Comparison of ENCODE assay signal across 23 cellular contexts in genomic region chr14:39364509-39364908, GRCh38.
DNase-seq lines count a peak whose midpoint lies in the region; ATAC-seq, FAIRE-seq and TF ChIP-seq lines count a peak whose summit lies in the region.
"Had no signal": no experiment of that assay in that cellular context is flagged by ENCODE, and none has a peak within 500 bp of the region (broad histone marks: within the 10 kb centered on the region; RNA-seq: fewer than 3 reads in every experiment).

No MANE protein-coding gene starts in this region.

- H3K9ac ChIP-seq in HepG2 (ENCODE audit: insufficient read depth, low read depth, low read length): no peak overlapping the region
- no peak overlapping the region for H3K9ac ChIP-seq in astrocyte (ENCODE audit: low read length)
- H3K9ac ChIP-seq: BLaER1 had no signal

- DNase-seq in HepG2 (ENCODE audit: low spot score) (no peak), right lobe of liver (no peak), astrocyte (ENCODE audit: low read depth) (no peak)
- no peak for DNase-seq in CD4-positive, alpha-beta memory T cell
- DNase-seq: 8988T; ACHN; BE2C; C1 segment of cervical spinal cord; Caco-2; Calu3; CD4-positive, CD25-positive, alpha-beta regulatory T cell; CD8-positive, alpha-beta T cell; DMS79 treated with DMSO at 0.1 percent for 48 hours; GF-D8 had no signal

- POLR2A ChIA-PET in HepG2 (lab: Yijun Ruan, JAX): no interaction called here
- POLR2A ChIA-PET in CD4-positive, alpha-beta memory T cell (lab: Charles Lee; ENCODE audit: partially characterized antibody): no interaction called here

- TF ChIP-seq RAD21 in HepG2 (CRISPR knock-in tag; IDR thresholded peaks at IDR 0.05): no peak

- H3K27me3 ChIP-seq in HepG2 (ENCODE audit: control insufficient read depth in 1 of 2, insufficient read depth in 2 of 2, low read length in 2 of 2) (no peaks in the 10 kb centered on the region), right lobe of liver (no peaks in the 10 kb centered on the region), astrocyte (ENCODE audit: insufficient read depth, low read length) (no peaks in the 10 kb centered on the region)
- H3K27me3 ChIP-seq in CD4-positive, alpha-beta memory T cell (ENCODE audit: insufficient read depth, low read length): no peaks in the 10 kb centered on the region
- H3K27me3 ChIP-seq: BE2C, BLaER1 had no signal

- intact Hi-C loops in HepG2 (cut with micrococcal nuclease; ENCODE audit: unreplicated experiment) (no loop called here), right lobe of liver (cut with DNase I) (no loop called here)
- intact Hi-C loops in CD4-positive, alpha-beta memory T cell (cut with micrococcal nuclease): no loop called here

- no peaks in the 10 kb centered on the region for H3K27me3 Mint-ChIP-seq in astrocyte (ENCODE audit: low read depth, unreplicated experiment)
- H3K27me3 Mint-ChIP-seq in CD4-positive, alpha-beta memory T cell: no peaks in the 10 kb centered on the region

- ATAC-seq in HepG2: no peak
- no peak for ATAC-seq in right lobe of liver
- ATAC-seq in GM21528 (IDR thresholded peaks at IDR 0.05; ENCODE audit: low FRiP score, unreplicated experiment): no peak
- ATAC-seq: CD8-positive, alpha-beta T cell had no signal

- in situ Hi-C loops in HepG2 (cut with HindIII; ENCODE audit: extremely low pct_ligation_motif_present, low pct_unique_long_range_greater_than_20kb): no loop called here

- peaks cover 8 to 11% of the 10 kb centered on the region in 2 experiments for H3K36me3 ChIP-seq in HepG2 (replicated peaks in 1 of 2; ENCODE audit: control insufficient read depth in 1 of 2, insufficient read depth in 2 of 2, low read length in 2 of 2)
- peaks cover 0 to 1% (median 0%) of the 10 kb centered on the region in 4 donors for H3K36me3 ChIP-seq in right lobe of liver
- no peaks in the 10 kb centered on the region for H3K36me3 ChIP-seq in astrocyte (ENCODE audit: insufficient read depth, low read length)
- H3K36me3 ChIP-seq in CD4-positive, alpha-beta memory T cell (ENCODE audit: insufficient read depth, low read length): no peaks in the 10 kb centered on the region
- H3K36me3 ChIP-seq: BE2C had no signal

- H3K9me3 ChIP-seq in HepG2 (ENCODE audit: low read length): peaks cover 7% of the 10 kb centered on the region; the same call in 1 of the 2 replicates
- no peaks in the 10 kb centered on the region for H3K9me3 ChIP-seq in right lobe of liver
- H3K9me3 ChIP-seq in astrocyte (ENCODE audit: insufficient read depth, low read depth, low read length): no peaks in the 10 kb centered on the region
- no peaks in the 10 kb centered on the region for H3K9me3 ChIP-seq in CD4-positive, alpha-beta memory T cell (ENCODE audit: control insufficient read depth in 1 of 2, low read length in 2 of 2)
- H3K9me3 ChIP-seq: BE2C, Caco-2 had no signal

- H3K79me2 ChIP-seq in HepG2 (ENCODE audit: insufficient read depth, low read length) (peaks cover 12% of the 10 kb centered on the region), astrocyte (ENCODE audit: insufficient read depth, low read length) (peaks cover 23% of the 10 kb centered on the region)

- H2AFZ ChIP-seq in HepG2 (ENCODE audit: low read length) (no peak overlapping the region), astrocyte (ENCODE audit: low read depth, low read length) (no peak overlapping the region)

- peaks cover 14% of the 10 kb centered on the region; the same call in 1 of the 2 replicates for H4K20me1 ChIP-seq in HepG2 (ENCODE audit: insufficient read depth, low read length)
- peaks cover 33% of the 10 kb centered on the region for H4K20me1 ChIP-seq in astrocyte (ENCODE audit: insufficient read depth, low read length)

- H3K4me1 ChIP-seq in HepG2 (ENCODE audit: insufficient read depth, low read length) (peaks cover 12% of the 10 kb centered on the region; the same call in 1 of the 2 replicates), right lobe of liver (no peaks in the 10 kb centered on the region), astrocyte (ENCODE audit: insufficient read depth, low read length) (peaks cover 3% of the 10 kb centered on the region)
- no peaks in the 10 kb centered on the region for H3K4me1 ChIP-seq in CD4-positive, alpha-beta memory T cell (ENCODE audit: insufficient read depth, low read length)
- H3K4me1 ChIP-seq: BLaER1, Caco-2 had no signal

- H3K4me1 Mint-ChIP-seq in astrocyte (ENCODE audit: low read depth, unreplicated experiment): peaks cover 18% of the 10 kb centered on the region
- H3K4me1 Mint-ChIP-seq in CD4-positive, alpha-beta memory T cell: peaks cover 0 to 26% (median 11%) of the 10 kb centered on the region in 4 donors
- H3K4me1 Mint-ChIP-seq: CD14-positive monocyte had no signal

- BruUV-seq in HepG2 (replicated peaks; lab: Mats Ljungman, UMichigan): no TSS peak

- TF ChIP-seq CTCF in HepG2 (CRISPR knock-in tag; IDR thresholded peaks at IDR 0.05) (no peak), right lobe of liver (IDR thresholded peaks at IDR 0.05) (no peak), astrocyte (IDR thresholded peaks at IDR 0.05; ENCODE audit: insufficient read depth, low read depth, low read length) (no peak)

- WGBS in HepG2 (ENCODE audit: low lambda C conversion rate): 95% methylated on average over 1 of the region's 1 CpG
- WGBS in right lobe of liver (ENCODE audit: insufficient coverage, low coverage, low lambda C conversion rate, missing lambda C conversion rate): 100% methylated on average over 1 of the region's 1 CpG

- H3K4me3 ChIP-seq in HepG2 (replicated peaks in 1 of 3; ENCODE audit: insufficient read depth in 1 of 3, low read depth in 2 of 3, low read length in 3 of 3): no peak overlapping the region
- no peak overlapping the region for H3K4me3 ChIP-seq in right lobe of liver
- no peak overlapping the region for H3K4me3 ChIP-seq in astrocyte (ENCODE audit: insufficient read depth, low read depth, low read length)
- H3K4me3 ChIP-seq in CD4-positive, alpha-beta memory T cell (ENCODE audit: low read length in 2 of 2): no peak overlapping the region
- H3K4me3 ChIP-seq: BLaER1 had no signal

- H3K4me2 ChIP-seq in HepG2 (ENCODE audit: low read depth, low read length) (no peak overlapping the region), astrocyte (ENCODE audit: low read length) (no peak overlapping the region)
- H3K4me2 ChIP-seq: BLaER1 had no signal

- H3K4me3 Mint-ChIP-seq in astrocyte (ENCODE audit: unreplicated experiment): no peak overlapping the region
- H3K4me3 Mint-ChIP-seq in CD4-positive, alpha-beta memory T cell: no peak overlapping the region
- H3K4me3 Mint-ChIP-seq: CD14-positive monocyte; CD4-positive, CD25-positive, alpha-beta regulatory T cell; CD8-positive, alpha-beta T cell had no signal

- no peak overlapping the region for H3K27ac Mint-ChIP-seq in astrocyte (ENCODE audit: unreplicated experiment)
- no peak overlapping the region for H3K27ac Mint-ChIP-seq in CD4-positive, alpha-beta memory T cell
- H3K27ac Mint-ChIP-seq: CD14-positive monocyte; CD4-positive, CD25-positive, alpha-beta regulatory T cell; CD8-positive, alpha-beta T cell had no signal

- CTCF ChIA-PET in HepG2 (lab: Yijun Ruan, JAX; ENCODE audit: low intra/inter-chr PET ratio, low total read pairs): no interaction called here
- CTCF ChIA-PET in CD4-positive, alpha-beta memory T cell (lab: Charles Lee; ENCODE audit: partially characterized antibody): no interaction called here

- no peak for FAIRE-seq in HepG2 (lab: Jason Lieb, UNC)
- peak; percentile 55 for FAIRE-seq in astrocyte (lab: Jason Lieb, UNC)
- peak; percentile 24 for FAIRE-seq in colon (lab: Jason Lieb, UNC)
- FAIRE-seq: A204.1, D721Med, G401.6, GM12892, GM18507 had no signal

- TF ChIP-seq POLR2A in HepG2 (IDR thresholded peaks at IDR 0.05; ENCODE audit: insufficient read depth in 1 of 2, low read depth in 2 of 2, low read length in 2 of 2): no peak
- TF ChIP-seq POLR2A in right lobe of liver (IDR thresholded peaks at IDR 0.05): no peak

- H3K27ac ChIP-seq in HepG2 (ENCODE audit: extremely low read length, insufficient read depth, low read length) (no peak overlapping the region), right lobe of liver (no peak overlapping the region), astrocyte (ENCODE audit: low read depth, low read length) (no peak overlapping the region)
- no peak overlapping the region for H3K27ac ChIP-seq in CD4-positive, alpha-beta memory T cell (ENCODE audit: low read depth, low read length)
- H3K27ac ChIP-seq: BLaER1 had no signal

- peaks cover 23% of the 10 kb centered on the region for H3K36me3 Mint-ChIP-seq in astrocyte (ENCODE audit: low read depth, unreplicated experiment)
- H3K36me3 Mint-ChIP-seq in CD4-positive, alpha-beta memory T cell: peaks cover 67 to 68% of the 10 kb centered on the region in 2 donors

- TF ChIP-seq EP300 in HepG2 (IDR thresholded peaks at IDR 0.05; ENCODE audit: low read depth in 2 of 2, low read length in 2 of 2): no peak
- no peak for TF ChIP-seq EP300 in HepG2 (CRISPR knock-in tag; IDR thresholded peaks at IDR 0.05; ENCODE audit: borderline replicate concordance)

- H3K9me3 Mint-ChIP-seq in astrocyte (ENCODE audit: unreplicated experiment): peaks cover 19% of the 10 kb centered on the region
- peaks cover 0 to 50% (median 32%) of the 10 kb centered on the region in 8 donors for H3K9me3 Mint-ChIP-seq in CD4-positive, alpha-beta memory T cell

TF ChIP-seq in HepG2, 621 proteins besides CTCF, POLR2A, EP300 and RAD21:
- TF ChIP-seq ZNF136 (CRISPR knock-in tag; IDR thresholded peaks at IDR 0.05; ENCODE audit: low read depth) (peak; percentile 75; the same call in 1 of the 2 replicates), SP140L (CRISPR knock-in tag; IDR thresholded peaks at IDR 0.05; ENCODE audit: borderline replicate concordance) (no peak)
